Comparison of ENCODE assay signal across 8 cellular contexts in the genomic region with DNA sequence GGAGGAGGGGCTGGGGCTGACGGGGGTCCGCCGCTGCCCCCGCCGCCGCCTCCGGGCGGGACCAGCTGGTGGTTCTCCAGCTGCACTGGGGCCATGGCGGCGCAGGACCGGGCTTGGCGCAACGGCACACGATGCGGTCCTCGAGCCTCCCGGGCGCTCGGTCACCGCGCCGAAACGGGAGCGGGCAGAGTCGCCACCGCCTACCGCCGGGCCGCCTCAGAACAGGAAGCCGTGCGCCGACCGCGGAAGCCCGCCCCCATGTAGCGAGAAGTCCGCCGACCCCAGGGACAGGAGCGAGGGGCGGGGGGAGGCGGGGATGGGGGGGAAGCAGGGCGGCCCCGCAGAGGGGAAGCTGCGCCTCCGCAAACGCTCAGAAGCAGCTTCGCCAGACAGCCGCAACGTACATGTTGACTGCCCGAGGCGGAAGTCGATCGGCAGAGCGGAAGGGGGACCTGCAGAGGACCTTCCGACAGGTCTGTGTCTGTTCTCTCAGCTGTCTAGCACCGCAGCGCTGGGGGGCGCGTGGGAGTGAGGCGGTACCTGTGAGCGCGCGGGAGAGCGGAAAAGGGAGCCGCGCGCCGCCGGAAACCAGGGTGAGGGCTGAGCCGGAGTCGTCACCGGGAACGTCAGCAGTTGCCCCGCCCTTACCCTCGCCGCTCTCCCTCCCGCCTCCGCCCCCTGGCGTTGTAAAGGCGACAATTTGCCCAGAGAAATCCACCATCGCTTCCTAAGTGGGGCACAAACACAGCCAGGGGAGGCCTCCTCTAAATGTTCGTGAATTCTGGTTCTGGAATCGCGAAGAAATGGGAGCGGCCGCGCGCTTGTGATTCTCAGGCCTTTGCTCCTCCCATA. TPM values are rescaled to one million over a fixed set of nuclear protein-coding genes. Genes with fewer than 3 reads are reported as not detected.
DNase-seq lines count a peak whose midpoint lies in the region; ATAC-seq, FAIRE-seq and TF ChIP-seq lines count a peak whose summit lies in the region.

A gene (minus strand): TSS at position 225 of the 852 bp plus-strand sequence. CDS start 130 bp downstream, at position 95.

- peak within 1 kb of the TSS; percentile 66 to 78 (median 72) for H3K4me3 ChIP-seq in HepG2 (replicated peaks in 1 of 3; ENCODE audit: insufficient read depth in 1 of 3, low read depth in 2 of 3, low read length in 3 of 3)

- 0% methylated on average over 7 of the region's 88 CpGs for WGBS in HepG2 (ENCODE audit: low lambda C conversion rate)

- no peak for TF ChIP-seq EP300 in HepG2 (IDR thresholded peaks at IDR 0.05; ENCODE audit: low read depth in 2 of 2, low read length in 2 of 2)
- TF ChIP-seq EP300 in HepG2 (CRISPR knock-in tag; IDR thresholded peaks at IDR 0.05; ENCODE audit: borderline replicate concordance), result no peak

- H3K4me2 ChIP-seq in HepG2 (ENCODE audit: low read depth, low read length), result peak within 1 kb of the TSS; percentile 74

- peaks cover 40% of the 10 kb centered on the region for H3K4me1 ChIP-seq in HepG2 (ENCODE audit: insufficient read depth, low read length)

- H4K20me1 ChIP-seq in HepG2 (ENCODE audit: insufficient read depth, low read length), result no peaks in the 10 kb centered on the region

- no peaks in the 10 kb centered on the region for H3K27me3 ChIP-seq in HepG2 (ENCODE audit: control insufficient read depth in 1 of 2, insufficient read depth in 2 of 2, low read length in 2 of 2)

- H3K9ac ChIP-seq in HepG2 (ENCODE audit: insufficient read depth, low read depth, low read length), result peak within 1 kb of the TSS; percentile 77

- peaks cover 35% of the 10 kb centered on the region for H3K79me2 ChIP-seq in HepG2 (ENCODE audit: insufficient read depth, low read length)

- POLR2A ChIA-PET in HepG2 (lab: Yijun Ruan, JAX), result interaction anchor here (0.8 to 1.2 kb wide), 2 partner anchors 58 to 350 kb away, joined by 3 read pairs; a partner anchor contains a TSS

- no peaks in the 10 kb centered on the region; a peak in 1 of 5 replicates for H3K36me3 ChIP-seq in HepG2 (replicated peaks in 1 of 2; ENCODE audit: control insufficient read depth in 1 of 2, insufficient read depth in 2 of 2, low read length in 2 of 2)

- no peak within 1 kb of the TSS for H2AFZ ChIP-seq in HepG2 (ENCODE audit: low read length)

- no TSS peak for BruUV-seq in HepG2 (replicated peaks; lab: Mats Ljungman, UMichigan)

- in situ Hi-C loops in HepG2 (cut with HindIII; ENCODE audit: extremely low pct_ligation_motif_present, low pct_unique_long_range_greater_than_20kb), result no loop called here

- CTCF ChIA-PET in HepG2 (lab: Yijun Ruan, JAX; ENCODE audit: low intra/inter-chr PET ratio, low total read pairs), result no interaction called here

- H3K9me3 ChIP-seq in HepG2 (ENCODE audit: low read length), result no peaks in the 10 kb centered on the region

- TF ChIP-seq RAD21 in HepG2 (CRISPR knock-in tag; IDR thresholded peaks at IDR 0.05), result peak; percentile 24; the same call in 1 of the 2 replicates

- intact Hi-C loops in HepG2 (cut with micrococcal nuclease; ENCODE audit: unreplicated experiment), result no loop called here

- DNase-seq in CD1c-positive myeloid dendritic cell (ENCODE audit: extremely low spot score) (peak; percentile 88), NCI-H748 (lab: John Stamatoyannopoulos, UW; ENCODE audit: unreplicated experiment) (peak; percentile 94), dedifferentiated amniotic fluid mesenchymal stem cell (ENCODE audit: extremely low spot score) (peak; percentile 80), HepG2 (ENCODE audit: low spot score) (peak; percentile 83)
- peak; percentile 74 to 81 for DNase-seq in activated CD4-positive, alpha-beta T cell treated with anti-CD3 and anti-CD28 coated beads, Interleukin-2, amount 50 U/mL, for 24 hours (ENCODE audit: low read depth in 1 of 2, low spot score in 1 of 2)
- DNase-seq in stimulated activated CD4-positive, alpha-beta T cell treated with anti-CD3 and anti-CD28 coated beads, Interleukin-4, amount 100 ng/mL, for 1 hour, result peak; percentile 89

- peak; percentile 86 for ATAC-seq in GM19372 (IDR thresholded peaks at IDR 0.05; ENCODE audit: low read depth, unreplicated experiment)
- peak; percentile 88 for ATAC-seq in HG03558 (IDR thresholded peaks at IDR 0.05; ENCODE audit: extremely low read depth, unreplicated experiment)
- ATAC-seq in HepG2, result peak; percentile 96

- peak; percentile 76 for FAIRE-seq in HepG2 (lab: Jason Lieb, UNC)

- peak; percentile 69 for TF ChIP-seq CTCF in HepG2 (CRISPR knock-in tag; IDR thresholded peaks at IDR 0.05)

- H3K27ac ChIP-seq in HepG2 (ENCODE audit: extremely low read length, insufficient read depth, low read length), result peak within 1 kb of the TSS; percentile 85

- peak; percentile 64 to 71 for TF ChIP-seq POLR2A in HepG2 (IDR thresholded peaks at IDR 0.05; ENCODE audit: insufficient read depth in 1 of 2, low read depth in 2 of 2, low read length in 2 of 2)

TF ChIP-seq in HepG2, 621 proteins besides CTCF, POLR2A, EP300 and RAD21 (continues in another document):
- TF ChIP-seq KLF16 (CRISPR knock-in tag; IDR thresholded peaks at IDR 0.05) (0 out of 4 replicates have a peak, but pooled peaks of 1 of the 2 experiments have one; percentile 34), CBX5 (CRISPR knock-in tag; IDR thresholded peaks at IDR 0.05; ENCODE audit: borderline replicate concordance) (0 out of 2 replicates have a peak, but pooled peaks have one; percentile 37), KMT2A (CRISPR knock-in tag; IDR thresholded peaks at IDR 0.05) (peak; percentile 76), HHEX (CRISPR knock-in tag; IDR thresholded peaks at IDR 0.05) (no peak), ZNF430 (CRISPR knock-in tag; IDR thresholded peaks at IDR 0.05) (0 out of 2 replicates have a peak, but pooled peaks have one; percentile 16), ZBTB21 (CRISPR knock-in tag; IDR thresholded peaks at IDR 0.05) (no peak; the same call in none of the 2 replicates), TARDBP (CRISPR knock-in tag; IDR thresholded peaks at IDR 0.05) (peak; percentile 46; the same call in 1 of the 2 replicates), TOE1 (CRISPR knock-in tag; IDR thresholded peaks at IDR 0.05) (no peak), HOXD1 (CRISPR knock-in tag; IDR thresholded peaks at IDR 0.05) (0 out of 2 replicates have a peak, but pooled peaks have one; percentile 47), SP1 (IDR thresholded peaks at IDR 0.05) (no peak), SP1 (CRISPR knock-in tag; IDR thresholded peaks at IDR 0.05) (peak; percentile 32; the same call in 1 of the 2 replicates), HNRNPK (IDR thresholded peaks at IDR 0.05; ENCODE audit: low read depth, low read length, poor library complexity, severe bottlenecking) (peak; percentile 39), HNF4A (CRISPR knock-in tag; IDR thresholded peaks at IDR 0.05) (0 out of 2 replicates have a peak, but pooled peaks have one; percentile 9), DMAP1 (CRISPR knock-in tag; IDR thresholded peaks at IDR 0.05) (peak; percentile 55; the same call in 1 of the 2 replicates), ZMYM3 (CRISPR knock-in tag; IDR thresholded peaks at IDR 0.05) (no peak), AGO2 (optimal IDR thresholded peaks at IDR 0.05; ENCODE audit: low read depth, low read length) (peak; percentile 41), MAZ (IDR thresholded peaks at IDR 0.05; ENCODE audit: borderline replicate concordance, low read depth, low read length) (no peak), MAZ (CRISPR knock-in tag; IDR thresholded peaks at IDR 0.05; ENCODE audit: low read depth) (peak; percentile 35; the same call in 1 of the 2 replicates)
- TF ChIP-seq, protein P1, sequence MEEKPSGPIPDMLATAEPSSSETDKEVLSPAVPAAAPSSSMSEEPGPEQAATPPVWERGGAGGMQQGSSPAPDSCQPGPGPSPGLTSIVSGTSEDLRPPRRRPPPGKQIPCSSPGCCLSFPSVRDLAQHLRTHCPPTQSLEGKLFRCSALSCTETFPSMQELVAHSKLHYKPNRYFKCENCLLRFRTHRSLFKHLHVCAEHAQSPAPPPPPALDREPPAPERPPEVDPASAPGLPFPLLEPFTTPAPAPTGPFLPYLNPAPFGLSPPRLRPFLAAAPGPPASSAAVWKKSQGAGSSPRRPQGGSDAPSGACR (CRISPR knock-in tag; IDR thresholded peaks at IDR 0.05), result 0 out of 2 replicates have a peak, but pooled peaks have one; percentile 36
- TF ChIP-seq, protein P2, sequence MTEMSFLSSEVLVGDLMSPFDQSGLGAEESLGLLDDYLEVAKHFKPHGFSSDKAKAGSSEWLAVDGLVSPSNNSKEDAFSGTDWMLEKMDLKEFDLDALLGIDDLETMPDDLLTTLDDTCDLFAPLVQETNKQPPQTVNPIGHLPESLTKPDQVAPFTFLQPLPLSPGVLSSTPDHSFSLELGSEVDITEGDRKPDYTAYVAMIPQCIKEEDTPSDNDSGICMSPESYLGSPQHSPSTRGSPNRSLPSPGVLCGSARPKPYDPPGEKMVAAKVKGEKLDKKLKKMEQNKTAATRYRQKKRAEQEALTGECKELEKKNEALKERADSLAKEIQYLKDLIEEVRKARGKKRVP (CRISPR knock-in tag; IDR thresholded peaks at IDR 0.05), result peak in 1 of 2 experiments; percentile 29; a peak in 1 of 4 replicates

RNA-seq across cellular contexts. Expression of the gene that starts here (rescaled TPM):
- total RNA-seq in HepG2 (2016; rRNA removed; fragmentation: Illumina TruSeq; extraction: Trizol), result 10.2 and 14.2 TPM in 2 replicates
- 1.4 and 2.2 TPM in 2 replicates for total RNA-seq in HepG2 (2016; cell fraction: cytosol; rRNA removed; fragmentation: Illumina TruSeq; extraction: Trizol; ENCODE audit: low read depth)
- total RNA-seq in HepG2 (2016; cell fraction: insoluble cytoplasmic fraction; rRNA removed; fragmentation: Illumina TruSeq; extraction: Trizol), result 10.3 and 15.7 TPM in 2 replicates
- total RNA-seq in HepG2 (2016; cell fraction: membrane; rRNA removed; fragmentation: Illumina TruSeq; extraction: Trizol), result 5.9 and 6.5 TPM in 2 replicates
- total RNA-seq in HepG2 (2016; cell fraction: nucleus; rRNA removed; fragmentation: Illumina TruSeq; extraction: Trizol), result 22.1 and 24.4 TPM in 2 replicates
- 15.8 and 16.3 TPM in 2 replicates for polyA plus RNA-seq in HepG2 (2011; rRNA removed)
- polyA plus RNA-seq in HepG2 (2011; cell fraction: cytosol; rRNA removed), result 10.2 and 10.8 TPM in 2 replicates
- 20.3 and 21.1 TPM in 2 replicates for polyA plus RNA-seq in HepG2 (2011; cell fraction: nucleus; rRNA removed)
- polyA plus RNA-seq in HepG2 (2012), result 16.8 and 17.5 TPM in 2 replicates
- 0.45 and 0.47 TPM in 2 replicates for polyA plus RNA-seq in HepG2 (2016; cell fraction: cytosol; fragmentation: Illumina TruSeq; extraction: Trizol; ENCODE audit: low read depth)
- polyA plus RNA-seq in HepG2 (2016; cell fraction: insoluble cytoplasmic fraction; fragmentation: Illumina TruSeq; extraction: Trizol; ENCODE audit: low read depth), result 20.2 and 20.3 TPM in 2 replicates
- 2.0 and 2.3 TPM in 2 replicates for polyA plus RNA-seq in HepG2 (2016; cell fraction: membrane; fragmentation: Illumina TruSeq; extraction: Trizol; ENCODE audit: low read depth)
- polyA plus RNA-seq in HepG2 (2016; cell fraction: nucleus; fragmentation: Illumina TruSeq; extraction: Trizol; ENCODE audit: insufficient read depth, low read depth), result 23.3 and 27.7 TPM in 2 replicates
- polyA minus RNA-seq in HepG2 (2011; rRNA and poly(A)+ RNA removed; ENCODE audit: low replicate concordance), result 39.3 and 68.8 TPM in 2 replicates
- 14.1 and 18.8 TPM in 2 replicates for polyA minus RNA-seq in HepG2 (2011; cell fraction: cytosol; rRNA and poly(A)+ RNA removed)
- 57.2 and 64.4 TPM in 2 replicates for polyA minus RNA-seq in HepG2 (2011; cell fraction: nucleus; rRNA and poly(A)+ RNA removed)

Comparison
In these comparisons a context has a peak if more than half of its experiments do, and no peak if none do; other contexts are left out.
1. Peak in every context shown above with its lines: DNase-seq, ATAC-seq, H3K4me3 ChIP-seq and H3K27ac ChIP-seq.